In the genomic region with DNA sequence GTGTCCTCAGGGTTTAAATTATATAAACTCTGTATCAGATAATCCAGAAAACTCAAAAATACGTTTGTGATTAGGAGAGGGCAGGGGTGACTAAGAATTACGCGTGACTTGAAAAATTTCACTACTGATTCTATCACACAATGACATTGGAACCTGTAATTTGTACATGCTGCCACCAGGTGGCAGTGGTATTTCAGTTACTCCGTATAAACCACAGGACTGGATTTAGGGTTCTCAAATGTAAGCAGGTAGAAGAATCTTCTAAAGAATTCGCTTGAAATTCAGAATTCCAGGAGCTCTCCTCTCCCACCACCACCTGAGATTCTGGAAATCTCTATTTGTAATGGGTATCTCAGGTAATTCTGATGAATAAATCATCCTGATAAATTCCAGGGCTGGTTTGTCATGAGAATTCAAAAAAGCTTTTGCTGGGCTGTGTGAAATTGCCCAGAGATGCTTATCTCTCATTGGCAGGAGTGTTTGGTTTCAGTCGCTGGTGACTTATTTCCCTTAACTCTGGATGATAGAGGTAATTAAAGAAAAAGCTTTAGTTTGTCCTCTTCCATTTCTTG, we compare ENCODE assay signal across 9 cellular contexts. TPM values are rescaled to one million over a fixed set of nuclear protein-coding genes. Genes with fewer than 3 reads are reported as not detected.
DNase-seq lines count a peak whose midpoint lies in the region; ATAC-seq, FAIRE-seq and TF ChIP-seq lines count a peak whose summit lies in the region.
"Had no signal": no experiment of that assay in that cellular context is flagged by ENCODE, and none has a peak within 500 bp of the region (broad histone marks: within the 10 kb centered on the region; RNA-seq: fewer than 3 reads in every experiment).

No MANE protein-coding gene starts in this region.

- no peak for TF ChIP-seq POLR2A in HCT116 (IDR thresholded peaks at IDR 0.05; ENCODE audit: borderline replicate concordance, extremely low read depth, insufficient read depth, insufficient read length)

- H3K9ac ChIP-seq in HCT116 (ENCODE audit: low read length): no peak overlapping the region

- no peak overlapping the region for H3K27ac Mint-ChIP-seq in activated CD4-positive, alpha-beta T cell treated with anti-CD3 and anti-CD28 coated beads for 36 hours
- H3K27ac Mint-ChIP-seq in glutamatergic neuron (ENCODE audit: unreplicated experiment): no peak overlapping the region
- H3K27ac Mint-ChIP-seq in type B pancreatic cell: no peak overlapping the region

- peak; percentile 26; the same call in 1 of the 2 replicates for TF ChIP-seq RAD21 in HCT116 (IDR thresholded peaks at IDR 0.05; ENCODE audit: low read depth)

- no peaks in the 10 kb centered on the region for H3K36me3 ChIP-seq in HCT116 (ENCODE audit: control insufficient read depth in 1 of 2, insufficient read depth in 2 of 2, low read length in 2 of 2)

- no peak overlapping the region for H3K4me3 Mint-ChIP-seq in activated CD4-positive, alpha-beta T cell treated with anti-CD3 and anti-CD28 coated beads for 36 hours
- H3K4me3 Mint-ChIP-seq in glutamatergic neuron (ENCODE audit: unreplicated experiment) (no peak overlapping the region), type B pancreatic cell (no peak overlapping the region)

- no peak overlapping the region for H2AFZ ChIP-seq in HCT116 (ENCODE audit: low read depth, low read length, poor library complexity, severe bottlenecking)

- DNase-seq in CMK (ENCODE audit: low read depth) (peak; percentile 37), HCT116 (ENCODE audit: low read depth, low spot score) (peak; percentile 3), glutamatergic neuron (peak; percentile 55), type B pancreatic cell (ENCODE audit: extremely low spot score, unreplicated experiment) (no peak), GM19239 (ENCODE audit: insufficient read length, low spot score) (no peak), NCI-H226 (no peak)
- peak; percentile 67 for DNase-seq in activated CD4-positive, alpha-beta T cell treated with anti-CD3 and anti-CD28 coated beads for 36 hours

- POLR2A ChIA-PET in HCT116 (lab: Charles Lee): no interaction called here
- POLR2A ChIA-PET in activated CD4-positive, alpha-beta T cell treated with anti-CD3 and anti-CD28 coated beads for 36 hours (lab: Charles Lee): no interaction called here

- RAD21 ChIA-PET in HCT116 (lab: Charles Lee; ENCODE audit: low non-redundant PET in 1 of 2, low total read pairs in 2 of 2, uncharacterized antibody in 2 of 2, unreplicated experiment in 2 of 2): no interaction called here

- intact Hi-C loops in HCT116 (cut with micrococcal nuclease): loop anchor here (1.0 kb wide), 1 partner anchor 255 kb away; no protein-coding TSS in a partner anchor
- intact Hi-C loops in activated CD4-positive, alpha-beta T cell treated with anti-CD3 and anti-CD28 coated beads for 36 hours (cut with DNase I, micrococcal nuclease): loop anchor here (1.0 to 10.0 kb wide), 2 partner anchors 255 to 774 kb away; no protein-coding TSS in a partner anchor

- no peaks in the 10 kb centered on the region for H4K20me1 ChIP-seq in HCT116 (ENCODE audit: insufficient read depth)

- H3K9me3 Mint-ChIP-seq in activated CD4-positive, alpha-beta T cell treated with anti-CD3 and anti-CD28 coated beads for 36 hours (ENCODE audit: low read depth): peaks cover 1% of the 10 kb centered on the region
- no peaks in the 10 kb centered on the region for H3K9me3 Mint-ChIP-seq in glutamatergic neuron (ENCODE audit: unreplicated experiment)
- H3K9me3 Mint-ChIP-seq in type B pancreatic cell: peaks cover 5% of the 10 kb centered on the region

- ATAC-seq in HCT116: no peak
- no peak for ATAC-seq in activated CD4-positive, alpha-beta T cell treated with anti-CD3 and anti-CD28 coated beads for 36 hours
- no peak for ATAC-seq in HG02763 (IDR thresholded peaks at IDR 0.05; ENCODE audit: unreplicated experiment)

- no peaks in the 10 kb centered on the region for H3K9me2 ChIP-seq in HCT116 (ENCODE audit: insufficient read depth)

- H3K27me3 Mint-ChIP-seq in activated CD4-positive, alpha-beta T cell treated with anti-CD3 and anti-CD28 coated beads for 36 hours: peaks cover 7% of the 10 kb centered on the region
- no peaks in the 10 kb centered on the region for H3K27me3 Mint-ChIP-seq in glutamatergic neuron (ENCODE audit: unreplicated experiment)
- peaks cover 4% of the 10 kb centered on the region for H3K27me3 Mint-ChIP-seq in type B pancreatic cell

- CTCF ChIA-PET in HCT116 (lab: Charles Lee): no interaction called here
- CTCF ChIA-PET in activated CD4-positive, alpha-beta T cell treated with anti-CD3 and anti-CD28 coated beads for 36 hours (lab: Charles Lee): interaction anchor here (0.6 to 4.2 kb wide), 9 partner anchors 8 to 258 kb away, joined by 3 to 11 read pairs (median 3); no protein-coding TSS in a partner anchor

- FAIRE-seq in GM19239 (lab: Jason Lieb, UNC): no peak

- no peaks in the 10 kb centered on the region for H3K4me1 ChIP-seq in HCT116 (ENCODE audit: control insufficient read depth in 1 of 2, insufficient read depth in 2 of 2, low read length in 2 of 2)

- no peaks in the 10 kb centered on the region for H3K79me2 ChIP-seq in HCT116 (ENCODE audit: insufficient read depth, low read length)

- H3K36me3 Mint-ChIP-seq in activated CD4-positive, alpha-beta T cell treated with anti-CD3 and anti-CD28 coated beads for 36 hours (ENCODE audit: low read depth): no peaks in the 10 kb centered on the region
- no peaks in the 10 kb centered on the region for H3K36me3 Mint-ChIP-seq in glutamatergic neuron (ENCODE audit: unreplicated experiment)
- H3K36me3 Mint-ChIP-seq in type B pancreatic cell: no peaks in the 10 kb centered on the region

- no peaks in the 10 kb centered on the region for H3K4me1 Mint-ChIP-seq in activated CD4-positive, alpha-beta T cell treated with anti-CD3 and anti-CD28 coated beads for 36 hours
- H3K4me1 Mint-ChIP-seq in glutamatergic neuron (ENCODE audit: low read depth, unreplicated experiment) (no peaks in the 10 kb centered on the region), type B pancreatic cell (ENCODE audit: unreplicated experiment) (no peaks in the 10 kb centered on the region)

- H3K9me3 ChIP-seq in HCT116 (ENCODE audit: control insufficient read depth in 1 of 2, insufficient read depth in 1 of 2, low read depth in 1 of 2, low read length in 2 of 2): peaks cover 0 to 25% of the 10 kb centered on the region in 2 experiments; a peak in 2 of 4 replicates

- H3K27ac ChIP-seq in HCT116 (ENCODE audit: low read depth, low read length): no peak overlapping the region

- TF ChIP-seq CTCF in HCT116 (IDR thresholded peaks at IDR 0.05 in 2 of 3, conservative IDR thresholded peaks at IDR 0.05 in 1 of 3; ENCODE audit: borderline replicate concordance in 1 of 3, insufficient read depth in 1 of 3, low read depth in 2 of 3, low read length in 2 of 3) (peak in 2 of 3 experiments; percentile 48 to 72; a peak in 4 of 6 replicates), glutamatergic neuron (IDR thresholded peaks at IDR 0.05; ENCODE audit: partially characterized antibody, unreplicated experiment) (peak; percentile 93), type B pancreatic cell (conservative IDR thresholded peaks at IDR 0.05) (peak; percentile 78)

- no peak overlapping the region for H3K4me3 ChIP-seq in HCT116 (replicated peaks in 1 of 2; ENCODE audit: low read depth in 1 of 2, low read length in 2 of 2)

- no peaks in the 10 kb centered on the region for H3K27me3 ChIP-seq in HCT116 (ENCODE audit: insufficient read depth, low read length)

- no peak overlapping the region for H3K4me2 ChIP-seq in HCT116 (ENCODE audit: low read length)

- no TSS peak for BruUV-seq in HCT116 (replicated peaks; lab: Mats Ljungman, UMichigan)

TF ChIP-seq in HCT116, 20 proteins besides CTCF, POLR2A, EP300 and RAD21 (continues in another document):
- TF ChIP-seq FOSL1 (IDR thresholded peaks at IDR 0.05; ENCODE audit: low read depth) (no peak), ZNF274 (IDR thresholded peaks at IDR 0.05; ENCODE audit: low read depth, low read length) (no peak), EZH2 (IDR thresholded peaks at IDR 0.05) (no peak), ZFX (IDR thresholded peaks at IDR 0.05) (no peak), EGR1 (IDR thresholded peaks at IDR 0.05; ENCODE audit: low read depth) (no peak), EZH2phosphoT487 (IDR thresholded peaks at IDR 0.05; ENCODE audit: borderline replicate concordance) (no peak), TCF7L2 (IDR thresholded peaks at IDR 0.05; ENCODE audit: borderline replicate concordance, extremely low read depth, insufficient read depth, insufficient read length) (no peak), CBX3 (IDR thresholded peaks at IDR 0.05; ENCODE audit: low read depth) (no peak)
- TF ChIP-seq, protein P1, sequence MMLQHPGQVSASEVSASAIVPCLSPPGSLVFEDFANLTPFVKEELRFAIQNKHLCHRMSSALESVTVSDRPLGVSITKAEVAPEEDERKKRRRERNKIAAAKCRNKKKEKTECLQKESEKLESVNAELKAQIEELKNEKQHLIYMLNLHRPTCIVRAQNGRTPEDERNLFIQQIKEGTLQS (IDR thresholded peaks at IDR 0.05): no peak

RNA-seq across cellular contexts. Expression of a gene that starts 1.7 kb away (rescaled TPM):
- not detected for total RNA-seq in HCT116 (2021; ENCODE audit: unreplicated experiment)
- not detected in 2 replicates for polyA plus RNA-seq in HCT116 (2012)
- not detected for total RNA-seq in activated CD4-positive, alpha-beta T cell treated with anti-CD3 and anti-CD28 coated beads for 36 hours
- not detected for total RNA-seq in glutamatergic neuron (ENCODE audit: unreplicated experiment)
- total RNA-seq in type B pancreatic cell (ENCODE audit: low replicate concordance): not detected in 2 replicates
- total RNA-seq: NCI-H460 had no signal

RNA-seq across cellular contexts. Expression of a gene that starts 18.2 kb away (rescaled TPM):
- total RNA-seq in HCT116 (2021; ENCODE audit: unreplicated experiment): not detected
- polyA plus RNA-seq in HCT116 (2012): not detected in 2 replicates
- total RNA-seq in activated CD4-positive, alpha-beta T cell treated with anti-CD3 and anti-CD28 coated beads for 36 hours: not detected
- total RNA-seq in glutamatergic neuron (ENCODE audit: unreplicated experiment): not detected
- total RNA-seq in type B pancreatic cell (ENCODE audit: low replicate concordance): not detected in 2 replicates
- total RNA-seq: NCI-H460 had no signal

RNA-seq across cellular contexts. Expression of a gene that starts 50.1 kb away (rescaled TPM):
- total RNA-seq in HCT116 (2021; ENCODE audit: unreplicated experiment) (not detected), glutamatergic neuron (ENCODE audit: unreplicated experiment) (not detected), type B pancreatic cell (ENCODE audit: low replicate concordance) (not detected in 2 replicates)
- polyA plus RNA-seq in HCT116 (2012): not detected in 2 replicates
- not detected for total RNA-seq in activated CD4-positive, alpha-beta T cell treated with anti-CD3 and anti-CD28 coated beads for 36 hours
- total RNA-seq: NCI-H460 had no signal

Comparison
In these comparisons a context has a peak if more than half of its experiments do, and no peak if none do; other contexts are left out.
1. DNase-seq: peak in CMK (single experiment), HCT116 (single experiment), activated CD4-positive, alpha-beta T cell treated with anti-CD3 and anti-CD28 coated beads for 36 hours (single experiment) and glutamatergic neuron (single experiment); none in type B pancreatic cell (single experiment), GM19239 (single experiment) and NCI-H226 (single experiment).
2. Peak in every context shown above with its lines, with median percentiles within 50 percentile points of each other: CTCF ChIP-seq.